In the genomic region with DNA sequence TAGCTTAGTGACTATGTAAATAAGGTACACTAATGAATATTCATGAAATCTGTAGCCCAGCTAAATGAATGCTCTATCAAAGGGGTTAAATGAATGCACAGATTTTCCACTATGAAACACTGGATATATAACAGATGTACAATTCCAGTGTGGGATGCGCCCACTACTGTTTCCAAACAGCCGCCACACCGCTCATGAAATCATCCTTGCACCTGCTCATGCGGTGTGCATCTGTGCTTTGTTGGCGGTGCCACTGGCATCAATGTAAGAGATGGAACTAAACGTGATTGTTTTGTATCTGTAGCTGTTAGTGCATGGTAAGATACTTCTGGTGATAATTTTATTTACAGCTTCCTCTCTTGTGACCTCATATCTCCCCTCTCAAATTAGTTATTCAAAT, we compare ENCODE assay signal across 23 cellular contexts.
"Had no signal": no experiment of that assay in that cellular context is flagged by ENCODE, and none has a peak within 500 bp of the region (broad histone marks: within the 10 kb centered on the region; RNA-seq: fewer than 3 reads in every experiment).

No MANE protein-coding gene starts in this region.

- ATAC-seq: activated CD4-positive, CD25-positive, alpha-beta regulatory T cell treated with anti-CD3 and anti-CD28 coated beads, Interleukin-2, amount 50 U/mL, for 24 hours; activated CD8-positive, alpha-beta memory T cell treated with anti-CD3 and anti-CD28 coated beads, Interleukin-2, amount 10 ng/mL, durations not matched to agents 7 days and 5 days; activated T-cell treated with anti-CD3 and anti-CD28 coated beads, Interleukin-2, amount 50 U/mL, for 4 hours; Panc1; Right ventricle myocardium inferior had no signal

- DNase-seq: activated CD4-positive, alpha-beta T cell treated with anti-CD3 and anti-CD28 coated beads for 4 hours; activated CD4-positive, alpha-beta T cell treated with anti-CD3 and anti-CD28 coated beads, Interleukin-2, amount 50 U/mL, for 48 hours; activated CD8-positive, alpha-beta memory T cell treated with anti-CD3 and anti-CD28 coated beads, Interleukin-2, amount 10 ng/mL, durations not matched to agents 7 days and 5 days; activated gamma-delta T cell; activated naive CD4-positive, alpha-beta T cell treated with anti-CD3 and anti-CD28 coated beads for 36 hours; activated T-cell treated with anti-CD3 and anti-CD28 coated beads, Interleukin-2, amount 50 U/mL, for 4 hours; brain microvascular endothelial cell; cerebellar nuclear complex; NCI-H1092; NCI-H1417 treated with DMSO at 0.1 percent for 48 hours; NCI-H1930; NCI-H2107; NCI-H446; NCI-H524; NK-92 treated with Interleukin-12 subunit alpha and Interleukin-12 subunit beta, amount 100 ng/mL, for 24 hours; OCI-M1; RPMI8226 had no signal

- H3K4me1 Mint-ChIP-seq: activated CD8-positive, alpha-beta memory T cell treated with anti-CD3 and anti-CD28 coated beads, Interleukin-2, amount 10 ng/mL, durations not matched to agents 7 days and 5 days had no signal

- H3K27me3 Mint-ChIP-seq: activated naive CD8-positive, alpha-beta T cell; dendritic cell treated with granulocyte-macrophage colony-stimulating factor and Interleukin-4, amounts not matched to agents 40 ng/mL and 50 ng/mL, for 4 days had no signal

- H3K4me3 Mint-ChIP-seq: activated CD8-positive, alpha-beta memory T cell treated with anti-CD3 and anti-CD28 coated beads, Interleukin-2, amount 10 ng/mL, durations not matched to agents 7 days and 5 days; activated naive CD4-positive, alpha-beta T cell treated with anti-CD3 and anti-CD28 coated beads for 36 hours; activated naive CD8-positive, alpha-beta T cell; activated T-cell treated with anti-CD3 and anti-CD28 coated beads, Interleukin-2, amount 50 U/mL, for 4 hours; dendritic cell treated with granulocyte-macrophage colony-stimulating factor and Interleukin-4, amounts not matched to agents 40 ng/mL and 50 ng/mL, for 4 days; T-helper 1 cell treated with Interleukin-12 subunit alpha and Interleukin-12 subunit beta and Interleukin-4 antibody, amounts not matched to agents 30 μg/mL and 1 μg/mL, for 36 hours had no signal

- H3K9me3 Mint-ChIP-seq: activated naive CD4-positive, alpha-beta T cell treated with anti-CD3 and anti-CD28 coated beads for 36 hours; activated T-cell treated with anti-CD3 and anti-CD28 coated beads, Interleukin-2, amount 50 U/mL, for 4 hours; dendritic cell treated with granulocyte-macrophage colony-stimulating factor and Interleukin-4, amounts not matched to agents 40 ng/mL and 50 ng/mL, for 4 days; T-helper 1 cell treated with Interleukin-12 subunit alpha and Interleukin-12 subunit beta and Interleukin-4 antibody, amounts not matched to agents 30 μg/mL and 1 μg/mL, for 36 hours had no signal

- H3K27ac Mint-ChIP-seq: activated CD8-positive, alpha-beta memory T cell treated with anti-CD3 and anti-CD28 coated beads, Interleukin-2, amount 10 ng/mL, durations not matched to agents 7 days and 5 days; activated naive CD4-positive, alpha-beta T cell treated with anti-CD3 and anti-CD28 coated beads for 36 hours; activated naive CD8-positive, alpha-beta T cell; dendritic cell treated with granulocyte-macrophage colony-stimulating factor and Interleukin-4, amounts not matched to agents 40 ng/mL and 50 ng/mL, for 4 days; T-helper 1 cell treated with Interleukin-12 subunit alpha and Interleukin-12 subunit beta and Interleukin-4 antibody, amounts not matched to agents 30 μg/mL and 1 μg/mL, for 36 hours had no signal

- H3K36me3 Mint-ChIP-seq: activated CD8-positive, alpha-beta memory T cell treated with anti-CD3 and anti-CD28 coated beads, Interleukin-2, amount 10 ng/mL, durations not matched to agents 7 days and 5 days; activated naive CD8-positive, alpha-beta T cell had no signal
